ENCODE assay signal across 9 cellular contexts in genomic region chr7:136656516-136656915, GRCh38.
"Had no signal": no experiment of that assay in that cellular context is flagged by ENCODE, and none has a peak within 500 bp of the region (broad histone marks: within the 10 kb centered on the region; RNA-seq: fewer than 3 reads in every experiment).

No MANE protein-coding gene starts in this region.

- H3K4me1 ChIP-seq: HAP-1 had no signal

- ATAC-seq: GM23338, HCT116 had no signal

- H3K27ac ChIP-seq: GM23248 had no signal

- DNase-seq: GM23248, GOT3, H7, H9, HCEC 1CT, HFFc6 had no signal

- H3K9ac ChIP-seq: GM23248 had no signal

- H3K4me2 ChIP-seq: GM23338 had no signal

- H2AFZ ChIP-seq: GM23248, GM23338 had no signal

- H3K4me3 ChIP-seq: GM23248, GM23338, HAP-1 had no signal

- H3K36me3 ChIP-seq: HAP-1 had no signal

- H3K9me3 ChIP-seq: HAP-1 had no signal
